1 cellular context compared by ENCODE assay signal in the genomic region with DNA sequence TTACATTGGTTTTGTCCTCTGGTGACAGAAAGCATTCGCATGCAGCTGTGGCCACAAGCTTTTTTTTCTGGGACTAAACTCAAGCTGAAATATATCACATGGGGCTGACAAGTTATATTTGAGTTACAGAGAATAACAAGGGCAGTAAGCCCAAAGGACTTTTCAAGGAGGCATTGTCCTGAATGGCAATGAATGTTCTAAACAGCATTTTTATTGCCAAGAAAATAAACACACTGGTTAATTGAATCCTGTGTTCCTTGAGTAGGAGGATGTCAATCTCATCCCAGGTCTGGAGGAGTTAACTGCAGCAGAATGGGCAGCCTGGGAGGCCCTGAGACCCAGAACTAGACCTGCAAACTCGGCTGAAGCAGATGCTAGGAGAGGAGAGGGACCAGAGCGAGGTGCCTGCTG.
TF ChIP-seq lines count a peak whose summit lies in the region.

No MANE protein-coding gene starts in this region.

TF ChIP-seq in HEK293, 187 proteins besides CTCF, POLR2A, EP300 and RAD21 (continued from another document):
- TF ChIP-seq, protein P1, sequence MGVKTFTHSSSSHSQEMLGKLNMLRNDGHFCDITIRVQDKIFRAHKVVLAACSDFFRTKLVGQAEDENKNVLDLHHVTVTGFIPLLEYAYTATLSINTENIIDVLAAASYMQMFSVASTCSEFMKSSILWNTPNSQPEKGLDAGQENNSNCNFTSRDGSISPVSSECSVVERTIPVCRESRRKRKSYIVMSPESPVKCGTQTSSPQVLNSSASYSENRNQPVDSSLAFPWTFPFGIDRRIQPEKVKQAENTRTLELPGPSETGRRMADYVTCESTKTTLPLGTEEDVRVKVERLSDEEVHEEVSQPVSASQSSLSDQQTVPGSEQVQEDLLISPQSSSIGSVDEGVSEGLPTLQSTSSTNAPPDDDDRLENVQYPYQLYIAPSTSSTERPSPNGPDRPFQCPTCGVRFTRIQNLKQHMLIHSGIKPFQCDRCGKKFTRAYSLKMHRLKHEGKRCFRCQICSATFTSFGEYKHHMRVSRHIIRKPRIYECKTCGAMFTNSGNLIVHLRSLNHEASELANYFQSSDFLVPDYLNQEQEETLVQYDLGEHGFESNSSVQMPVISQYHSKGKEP (tag by site-specific recombination; IDR thresholded peaks at IDR 0.05), result peak; percentile 37; the same call in 1 of the 2 replicates
- peak; percentile 80 for TF ChIP-seq GFI1B (tag by site-specific recombination; IDR thresholded peaks at IDR 0.05)
- TF ChIP-seq, protein P2, sequence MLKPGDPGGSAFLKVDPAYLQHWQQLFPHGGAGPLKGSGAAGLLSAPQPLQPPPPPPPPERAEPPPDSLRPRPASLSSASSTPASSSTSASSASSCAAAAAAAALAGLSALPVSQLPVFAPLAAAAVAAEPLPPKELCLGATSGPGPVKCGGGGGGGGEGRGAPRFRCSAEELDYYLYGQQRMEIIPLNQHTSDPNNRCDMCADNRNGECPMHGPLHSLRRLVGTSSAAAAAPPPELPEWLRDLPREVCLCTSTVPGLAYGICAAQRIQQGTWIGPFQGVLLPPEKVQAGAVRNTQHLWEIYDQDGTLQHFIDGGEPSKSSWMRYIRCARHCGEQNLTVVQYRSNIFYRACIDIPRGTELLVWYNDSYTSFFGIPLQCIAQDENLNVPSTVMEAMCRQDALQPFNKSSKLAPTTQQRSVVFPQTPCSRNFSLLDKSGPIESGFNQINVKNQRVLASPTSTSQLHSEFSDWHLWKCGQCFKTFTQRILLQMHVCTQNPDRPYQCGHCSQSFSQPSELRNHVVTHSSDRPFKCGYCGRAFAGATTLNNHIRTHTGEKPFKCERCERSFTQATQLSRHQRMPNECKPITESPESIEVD (tag by site-specific recombination; IDR thresholded peaks at IDR 0.05), result peak; percentile 93
- peak; percentile 22; the same call in 1 of the 2 replicates for TF ChIP-seq ZSCAN30 (tag by site-specific recombination; IDR thresholded peaks at IDR 0.05)
- no peak for TF ChIP-seq ZNF785 (tag by site-specific recombination; IDR thresholded peaks at IDR 0.05)
- peak; percentile 84 for TF ChIP-seq ZFHX2 (tag by site-specific recombination; conservative IDR thresholded peaks at IDR 0.05)
- TF ChIP-seq TCF7L2 (IDR thresholded peaks at IDR 0.05; ENCODE audit: borderline replicate concordance, low read depth, low read length), result peak; percentile 16; the same call in 1 of the 2 replicates
- peak; percentile 74; the same call in 1 of the 2 replicates for TF ChIP-seq ZNF843 (tag by site-specific recombination; IDR thresholded peaks at IDR 0.05)
